ENCODE assay signal across 41 cellular contexts in the genomic region with DNA sequence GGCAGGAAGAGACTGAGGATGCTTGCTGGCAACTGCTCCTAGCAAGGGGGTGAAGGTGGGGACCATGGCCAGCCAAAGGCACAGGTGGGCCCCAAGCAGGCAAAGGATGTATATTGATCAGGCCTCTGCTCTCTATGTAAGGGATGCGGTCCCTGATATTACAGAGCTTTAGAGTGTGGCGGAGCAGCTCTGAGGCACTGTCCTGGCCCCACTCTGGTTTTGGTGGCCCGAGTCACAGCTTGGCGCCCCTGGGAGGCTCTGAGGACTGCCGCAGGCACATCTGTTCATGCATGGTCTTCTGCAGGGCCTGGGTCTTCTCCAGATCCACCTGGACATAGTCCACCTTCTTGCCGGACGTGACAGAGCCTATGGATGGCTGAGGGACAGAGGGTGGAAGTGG. TPM values are rescaled to one million over a fixed set of nuclear protein-coding genes. Genes with fewer than 3 reads are reported as not detected.
"Had no signal": no experiment of that assay in that cellular context is flagged by ENCODE, and none has a peak within 500 bp of the region (broad histone marks: within the 10 kb centered on the region; RNA-seq: fewer than 3 reads in every experiment).

No MANE protein-coding gene starts in this region.

- H3K27ac ChIP-seq: brain microvascular endothelial cell, PC-9, RWPE1, VCaP had no signal

- H3K27me3 ChIP-seq: brain microvascular endothelial cell had no signal

- ATAC-seq: activated T-cell treated with anti-CD3 and anti-CD28 coated beads, Interleukin-2, amount 50 U/mL, for 4 hours; Right ventricle myocardium inferior; SK-N-SH treated with all-trans-retinoic acid at 6 μM for 48 hours had no signal

- H3K4me1 Mint-ChIP-seq: activated B cell treated with CpG ODN at 0.5 μM for 24 hours; activated naive CD8-positive, alpha-beta T cell treated with anti-CD3 and anti-CD28 coated beads for 36 hours had no signal

- H3K4me3 ChIP-seq: PC-9 had no signal

- H3K27ac Mint-ChIP-seq: activated B cell treated with CpG ODN at 0.5 μM for 24 hours; activated CD4-positive, alpha-beta memory T cell treated with anti-CD3 and anti-CD28 coated beads for 36 hours; activated naive CD8-positive, alpha-beta T cell treated with anti-CD3 and anti-CD28 coated beads for 36 hours; activated T-helper 1 cell treated with anti-CD3 and anti-CD28 coated beads, Interleukin-12 subunit alpha, Interleukin-12 subunit beta, Interleukin-2, Interleukin-4 antibody, amounts not matched to agents 30 ng/mL and 10 ng/mL and 1 ng/mL, durations not matched to agents 14 hours and 24 hours and 36 hours had no signal

- H3K27me3 Mint-ChIP-seq: activated CD4-positive, alpha-beta memory T cell treated with anti-CD3 and anti-CD28 coated beads for 36 hours; activated naive CD8-positive, alpha-beta T cell treated with anti-CD3 and anti-CD28 coated beads for 36 hours had no signal

- H3K9me3 Mint-ChIP-seq: activated B cell treated with CpG ODN at 0.5 μM for 24 hours; activated CD4-positive, alpha-beta memory T cell treated with anti-CD3 and anti-CD28 coated beads for 36 hours; activated naive CD8-positive, alpha-beta T cell treated with anti-CD3 and anti-CD28 coated beads for 36 hours; activated T-cell treated with anti-CD3 and anti-CD28 coated beads, Interleukin-2, amount 50 U/mL, for 4 hours; activated T-helper 1 cell treated with anti-CD3 and anti-CD28 coated beads, Interleukin-12 subunit alpha, Interleukin-12 subunit beta, Interleukin-2, Interleukin-4 antibody, amounts not matched to agents 30 ng/mL and 10 ng/mL and 1 ng/mL, durations not matched to agents 14 hours and 24 hours and 36 hours had no signal

- H3K4me3 Mint-ChIP-seq: activated B cell treated with CpG ODN at 0.5 μM for 24 hours; activated CD4-positive, alpha-beta memory T cell treated with anti-CD3 and anti-CD28 coated beads for 36 hours; activated naive CD8-positive, alpha-beta T cell treated with anti-CD3 and anti-CD28 coated beads for 36 hours; activated T-cell treated with anti-CD3 and anti-CD28 coated beads, Interleukin-2, amount 50 U/mL, for 4 hours; activated T-helper 1 cell treated with anti-CD3 and anti-CD28 coated beads, Interleukin-12 subunit alpha, Interleukin-12 subunit beta, Interleukin-2, Interleukin-4 antibody, amounts not matched to agents 30 ng/mL and 10 ng/mL and 1 ng/mL, durations not matched to agents 14 hours and 24 hours and 36 hours had no signal

- DNase-seq: activated B cell treated with CpG ODN at 0.5 μM for 24 hours; activated CD4-positive, alpha-beta memory T cell treated with anti-CD3 and anti-CD28 coated beads for 36 hours; activated CD4-positive, alpha-beta T cell treated with anti-CD3 and anti-CD28 coated beads for 4 hours; activated CD4-positive, alpha-beta T cell treated with anti-CD3 and anti-CD28 coated beads, Interleukin-2, amount 50 U/mL, for 1 hour; activated CD4-positive, CD25-positive, alpha-beta regulatory T cell treated with anti-CD3 and anti-CD28 coated beads, Interleukin-2, amount 50 U/mL, for 72 hours; activated CD8-positive, alpha-beta memory T cell treated with anti-CD3 and anti-CD28 coated beads, Interleukin-2, amount 50 U/mL, for 4 hours; activated effector memory CD4-positive, alpha-beta T cell treated with Interleukin-2 at 50 U/mL for 16 hours; activated naive CD4-positive, alpha-beta T cell; activated naive CD4-positive, alpha-beta T cell treated with anti-CD3 and anti-CD28 coated beads, Interleukin-2, amount 50 U/mL, for 16 hours; activated naive CD8-positive, alpha-beta T cell treated with anti-CD3 and anti-CD28 coated beads for 36 hours; activated T-cell treated with anti-CD3 and anti-CD28 coated beads for 4 hours; activated T-cell treated with anti-CD3 and anti-CD28 coated beads, Interleukin-2, amount 50 U/mL, for 4 hours; amniotic stem cell; aorta; brain microvascular endothelial cell; central memory CD4-positive, alpha-beta T cell; Karpas-422; NCI-H1105; NCI-H1436 treated with DMSO at 0.1 percent for 48 hours; NCI-H1694 treated with DMSO at 0.1 percent for 48 hours; NCI-H2029; NCI-H2107; NCI-H2171; NCI-H510A; NCI-H526; NCI-H748 treated with DMSO at 0.1 percent for 48 hours; NK-92 treated with Interleukin-12 subunit alpha and Interleukin-12 subunit beta, amount 100 ng/mL, for 24 hours; PC-9; SIG-M5; T-helper 1 cell; T-helper 2 cell; T-helper 9 cell had no signal

- H3K36me3 ChIP-seq: brain microvascular endothelial cell had no signal

- H3K36me3 Mint-ChIP-seq: activated CD4-positive, alpha-beta memory T cell treated with anti-CD3 and anti-CD28 coated beads for 36 hours; activated naive CD8-positive, alpha-beta T cell treated with anti-CD3 and anti-CD28 coated beads for 36 hours had no signal

RNA-seq across cellular contexts. Expression of gene GAB4, which starts 45.5 kb away (rescaled TPM):
- total RNA-seq: activated CD4-positive, alpha-beta memory T cell treated with anti-CD3 and anti-CD28 coated beads for 36 hours; activated T-cell treated with anti-CD3 and anti-CD28 coated beads, Interleukin-2, amount 50 U/mL, for 4 hours; activated T-helper 1 cell treated with anti-CD3 and anti-CD28 coated beads, Interleukin-12 subunit alpha, Interleukin-12 subunit beta, Interleukin-2, Interleukin-4 antibody, amounts not matched to agents 30 ng/mL and 10 ng/mL and 1 ng/mL, durations not matched to agents 14 hours and 24 hours and 36 hours; aorta; cerebellum; MCF 10A; OCI-LY7; PC-9; Right ventricle myocardium inferior; SK-MEL-5 had no signal
- polyA plus RNA-seq: aorta had no signal
